14 cellular contexts compared by ENCODE assay signal in the genomic region with DNA sequence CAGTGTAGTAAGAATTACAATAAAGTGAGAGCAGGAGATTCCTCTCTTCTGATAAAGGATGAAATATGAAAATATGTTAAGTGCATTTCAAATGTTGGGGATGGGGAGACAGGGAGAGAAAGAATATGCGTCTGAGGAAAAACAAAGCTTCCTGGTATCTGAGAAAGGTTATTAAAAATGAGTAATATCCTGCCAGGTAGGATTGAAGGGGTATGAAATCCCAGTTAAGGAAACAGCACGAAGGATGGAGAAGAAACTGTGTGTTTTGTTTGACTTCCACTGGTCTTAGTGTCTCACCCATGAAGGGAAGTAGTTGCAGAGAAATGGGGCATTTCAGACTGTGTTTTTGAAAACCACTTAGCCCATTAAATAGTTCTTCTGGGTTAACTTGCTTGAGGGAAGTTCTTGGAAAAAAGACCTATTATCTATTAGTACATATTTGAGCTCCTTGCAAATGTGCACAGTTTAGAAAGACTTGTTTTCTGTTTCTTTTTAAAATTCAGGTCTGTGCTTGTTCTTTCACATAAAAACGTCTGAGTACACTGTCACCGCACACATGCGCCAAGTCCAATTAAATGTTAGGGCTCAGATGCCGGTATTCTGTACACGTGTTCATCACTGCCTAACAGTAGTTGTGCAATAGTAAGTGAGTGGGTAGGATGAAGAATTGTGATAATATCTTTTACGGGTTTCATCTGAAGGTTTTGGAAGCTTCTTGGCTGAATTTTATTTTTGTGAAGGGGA.
DNase-seq lines count a peak whose midpoint lies in the region; ATAC-seq and TF ChIP-seq lines count a peak whose summit lies in the region.
"Had no signal": no experiment of that assay in that cellular context is flagged by ENCODE, and none has a peak within 500 bp of the region (broad histone marks: within the 10 kb centered on the region; RNA-seq: fewer than 3 reads in every experiment).

No MANE protein-coding gene starts in this region.

- no peak overlapping the region for H3K27ac ChIP-seq in ACC112 (ENCODE audit: low read depth, low read length)
- no peak overlapping the region; the same call in 1 of the 2 replicates for H3K27ac ChIP-seq in SK-N-MC
- no peak overlapping the region for H3K27ac ChIP-seq in neural progenitor cell

- H3K4me3 ChIP-seq in ACC112 (ENCODE audit: low read depth, low read length) (no peak overlapping the region), SK-N-MC (no peak overlapping the region), fibroblast of the aortic adventitia (ENCODE audit: low read depth, low read length) (no peak overlapping the region), neural progenitor cell (no peak overlapping the region)

- H3K27me3 ChIP-seq in ACC112 (ENCODE audit: insufficient read depth, low read length), result no peaks in the 10 kb centered on the region; the same call in 1 of the 2 replicates
- H3K27me3 ChIP-seq in neural progenitor cell, result no peaks in the 10 kb centered on the region
- H3K27me3 ChIP-seq: BE2C had no signal

- TF ChIP-seq CTCF in fibroblast of the aortic adventitia (IDR thresholded peaks at IDR 0.05; ENCODE audit: insufficient read depth, low read length) (no peak), neural progenitor cell (IDR thresholded peaks at IDR 0.05) (no peak)

- no peak overlapping the region for H3K4me2 ChIP-seq in neural progenitor cell

- H3F3A ChIP-seq in neural progenitor cell (ENCODE audit: low read depth), result no peaks in the 10 kb centered on the region

- peaks cover 2% of the 10 kb centered on the region for H3K27me3 Mint-ChIP-seq in neural progenitor cell (ENCODE audit: insufficient read depth, low read depth)

- no peaks in the 10 kb centered on the region for H3K4me1 Mint-ChIP-seq in neural progenitor cell

- no peaks in the 10 kb centered on the region for H3K9me3 Mint-ChIP-seq in neural progenitor cell

- no peak overlapping the region for H3K9ac ChIP-seq in SK-N-MC (ENCODE audit: insufficient read length)
- no peak overlapping the region for H3K9ac ChIP-seq in neural progenitor cell

- ATAC-seq in GM19467 (IDR thresholded peaks at IDR 0.05; ENCODE audit: unreplicated experiment), result no peak
- ATAC-seq in HG03342 (IDR thresholded peaks at IDR 0.05; ENCODE audit: unreplicated experiment), result no peak

- H3K36me3 ChIP-seq in ACC112 (ENCODE audit: insufficient read depth, low read length) (no peaks in the 10 kb centered on the region), SK-N-MC (ENCODE audit: insufficient read depth, low read length) (no peaks in the 10 kb centered on the region), neural progenitor cell (no peaks in the 10 kb centered on the region)
- H3K36me3 ChIP-seq: BE2C had no signal

- H3K4me1 ChIP-seq in ACC112 (ENCODE audit: control insufficient read depth, insufficient read depth, low read length, unreplicated experiment), result no peaks in the 10 kb centered on the region
- peaks cover 9% of the 10 kb centered on the region for H3K4me1 ChIP-seq in neural progenitor cell

- no peaks in the 10 kb centered on the region for H3K36me3 Mint-ChIP-seq in neural progenitor cell

- H3K9me3 ChIP-seq in SK-N-MC (ENCODE audit: low read depth, low read length), result 0 out of 2 replicates have a peak, but pooled peaks cover 2% of the 10 kb centered on the region
- H3K9me3 ChIP-seq in neural progenitor cell (ENCODE audit: low read depth), result no peaks in the 10 kb centered on the region
- H3K9me3 ChIP-seq: BE2C had no signal

- H3K27ac Mint-ChIP-seq in neural progenitor cell, result no peak overlapping the region

- H3K4me3 Mint-ChIP-seq in neural progenitor cell, result no peak overlapping the region

- peak overlapping the region; percentile 13 for H2AFZ ChIP-seq in ACC112 (ENCODE audit: low read length, unreplicated experiment)
- peak overlapping the region; percentile 4 for H2AFZ ChIP-seq in neural progenitor cell (replicated peaks)

- no peaks in the 10 kb centered on the region for H3K79me2 ChIP-seq in ACC112 (ENCODE audit: control insufficient read depth, insufficient read depth, low read length, unreplicated experiment)
- no peaks in the 10 kb centered on the region for H3K79me2 ChIP-seq in neural progenitor cell (ENCODE audit: low read depth)

- DNase-seq in SK-N-MC (ENCODE audit: low read depth, low spot score), result peak; percentile 39
- DNase-seq in fibroblast of the aortic adventitia (ENCODE audit: low read depth), result peak; percentile 21
- no peak for DNase-seq in neural progenitor cell (ENCODE audit: low spot score)
- no peak for DNase-seq in retina
- DNase-seq in NCI-H2171 (lab: John Stamatoyannopoulos, UW), result no peak
- DNase-seq: activated CD4-positive, alpha-beta T cell treated with anti-CD3 and anti-CD28 coated beads for 48 hours; activated gamma-delta T cell treated with Interleukin-2 at 50 U/mL for 16 hours; BE2C; HCEC 1CT; kidney; NCI-H446 had no signal

- no peaks in the 10 kb centered on the region for H4K20me1 ChIP-seq in neural progenitor cell (ENCODE audit: low read depth)

Comparison
In these comparisons a context has a peak if more than half of its experiments do, and no peak if none do; other contexts are left out.
1. DNase-seq: peak in SK-N-MC (single experiment) and fibroblast of the aortic adventitia (single experiment); none in neural progenitor cell (single experiment), retina (single experiment) and NCI-H2171 (single experiment).